In genomic region chr10:4780782-4781181, GRCh38 we compare ENCODE assay signal across 19 cellular contexts. TPM values are rescaled to one million over a fixed set of nuclear protein-coding genes. Genes with fewer than 3 reads are reported as not detected.
DNase-seq lines count a peak whose midpoint lies in the region; ATAC-seq and TF ChIP-seq lines count a peak whose summit lies in the region.
"Had no signal": no experiment of that assay in that cellular context is flagged by ENCODE, and none has a peak within 500 bp of the region (broad histone marks: within the 10 kb centered on the region; RNA-seq: fewer than 3 reads in every experiment).

No MANE protein-coding gene starts in this region.

- H3K4me1 ChIP-seq in A673 (ENCODE audit: insufficient read depth, low read length, poor library complexity, severe bottlenecking): peaks cover 49% of the 10 kb centered on the region
- H3K4me1 ChIP-seq in HCT116 (ENCODE audit: control insufficient read depth in 1 of 2, insufficient read depth in 2 of 2, low read length in 2 of 2): peaks cover 5 to 11% of the 10 kb centered on the region in 2 experiments; a peak in 3 of 4 replicates

- BruUV-seq in A673 (replicated peaks; lab: Mats Ljungman, UMichigan) (no TSS peak), HCT116 (replicated peaks; lab: Mats Ljungman, UMichigan) (no TSS peak)

- no peak overlapping the region for H3K9ac ChIP-seq in HCT116 (ENCODE audit: low read length)

- H3K27ac ChIP-seq in A673 (ENCODE audit: low read depth, low read length, poor library complexity, severe bottlenecking) (peak overlapping the region; percentile 72), HCT116 (ENCODE audit: low read depth, low read length) (no peak overlapping the region)

- CTCF ChIA-PET in A673 (lab: Charles Lee) (interaction anchor here (0.5 to 1.2 kb wide), 3 partner anchors 10 to 603 kb away, joined by 5 to 6 read pairs (median 5); no protein-coding TSS in a partner anchor), HCT116 (lab: Charles Lee) (interaction anchor here (0.7 to 1.5 kb wide), 2 partner anchors 10 to 12 kb away, joined by 3 read pairs; no protein-coding TSS in a partner anchor)
- CTCF ChIA-PET in activated CD4-positive, alpha-beta T cell treated with anti-CD3 and anti-CD28 coated beads for 36 hours (lab: Charles Lee): interaction anchor here (1.0 to 1.2 kb wide), 3 partner anchors 11 to 34 kb away, joined by 3 to 5 read pairs (median 3); no protein-coding TSS in a partner anchor

- peaks cover 7% of the 10 kb centered on the region for H3K4me1 Mint-ChIP-seq in activated CD4-positive, alpha-beta T cell treated with anti-CD3 and anti-CD28 coated beads for 36 hours

- no peak overlapping the region for H3K27ac Mint-ChIP-seq in activated CD4-positive, alpha-beta T cell treated with anti-CD3 and anti-CD28 coated beads for 36 hours
- H3K27ac Mint-ChIP-seq: activated T-helper 1 cell treated with anti-CD3 and anti-CD28 coated beads, Interleukin-12 subunit alpha, Interleukin-12 subunit beta, Interleukin-2, Interleukin-4 antibody, amounts not matched to agents 30 ng/mL and 10 ng/mL and 1 ng/mL, durations not matched to agents 14 hours and 24 hours and 36 hours; T-helper 2 cell treated with Interferon-gamma antibody and Interleukin-4, amounts not matched to agents 5 μg/mL and 100 μg/mL, for 36 hours had no signal

- H3K79me2 ChIP-seq in HCT116 (ENCODE audit: insufficient read depth, low read length): no peaks in the 10 kb centered on the region

- ATAC-seq in HCT116 (no peak; the same call in 1 of the 2 replicates), SK-N-SH treated with all-trans-retinoic acid at 6 μM for 48 hours (peak; percentile 56)
- no peak for ATAC-seq in activated CD4-positive, alpha-beta T cell treated with anti-CD3 and anti-CD28 coated beads for 36 hours

- H3K9me2 ChIP-seq in HCT116 (ENCODE audit: insufficient read depth): no peaks in the 10 kb centered on the region

- POLR2A ChIA-PET in A673 (lab: Charles Lee; ENCODE audit: low non-redundant PET) (interaction anchor here (0.6 kb wide), 1 partner anchor 52 kb away, joined by 3 read pairs; no protein-coding TSS in a partner anchor), HCT116 (lab: Charles Lee) (no interaction called here)
- POLR2A ChIA-PET in activated CD4-positive, alpha-beta T cell treated with anti-CD3 and anti-CD28 coated beads for 36 hours (lab: Charles Lee): no interaction called here

- H3K27me3 ChIP-seq in A673 (replicated peaks; ENCODE audit: insufficient read depth, low read depth, low read length, poor library complexity) (no peaks in the 10 kb centered on the region), HCT116 (ENCODE audit: insufficient read depth, low read length) (no peaks in the 10 kb centered on the region)
- H3K27me3 ChIP-seq: thyroid gland had no signal

- no peak for TF ChIP-seq RAD21 in HCT116 (IDR thresholded peaks at IDR 0.05; ENCODE audit: low read depth)

- H3K4me2 ChIP-seq in HCT116 (ENCODE audit: low read length): peak overlapping the region; percentile 10; the same call in 1 of the 2 replicates

- no peak overlapping the region for H2AFZ ChIP-seq in HCT116 (ENCODE audit: low read depth, low read length, poor library complexity, severe bottlenecking)

- intact Hi-C loops in A673 (cut with micrococcal nuclease; ENCODE audit: unreplicated experiment): no loop called here
- intact Hi-C loops in HCT116 (cut with micrococcal nuclease): no loop called here
- intact Hi-C loops in activated CD4-positive, alpha-beta T cell treated with anti-CD3 and anti-CD28 coated beads for 36 hours (cut with DNase I, micrococcal nuclease): no loop called here

- H3K36me3 Mint-ChIP-seq in activated CD4-positive, alpha-beta T cell treated with anti-CD3 and anti-CD28 coated beads for 36 hours (ENCODE audit: low read depth): no peaks in the 10 kb centered on the region

- TF ChIP-seq POLR2A in HCT116 (IDR thresholded peaks at IDR 0.05; ENCODE audit: borderline replicate concordance, extremely low read depth, insufficient read depth, insufficient read length): no peak

- DNase-seq in A673 (ENCODE audit: low spot score) (peak; percentile 93), HCT116 (ENCODE audit: low read depth, low spot score) (no peak), fibroblast of gingiva (ENCODE audit: low read depth) (peak; percentile 17), DMS153 treated with DMSO at 0.1 percent for 48 hours (lab: John Stamatoyannopoulos, UW; ENCODE audit: unreplicated experiment) (no peak), DMS53 (lab: John Stamatoyannopoulos, UW) (no peak)
- DNase-seq in activated CD4-positive, alpha-beta T cell treated with anti-CD3 and anti-CD28 coated beads for 36 hours: no peak
- DNase-seq in activated CD8-positive, alpha-beta memory T cell treated with anti-CD3 and anti-CD28 coated beads, Interleukin-2, amount 50 U/mL, for 48 hours: no peak
- DNase-seq: activated CD4-positive, alpha-beta T cell treated with anti-CD3 and anti-CD28 coated beads, Interleukin-2, amount 50 U/mL, for 1 hour; anterior cingulate cortex; DMS 273 treated with DMSO at 0.1 percent for 48 hours; islet precursor cell; MV-4-11; NCI-H345; posterior cingulate gyrus; RPMI8226; thyroid gland had no signal

- TF ChIP-seq CTCF in A673 (conservative IDR thresholded peaks at IDR 0.05; ENCODE audit: low read depth, low read length) (no peak), HCT116 (IDR thresholded peaks at IDR 0.05 in 2 of 3, conservative IDR thresholded peaks at IDR 0.05 in 1 of 3; ENCODE audit: borderline replicate concordance in 1 of 3, insufficient read depth in 1 of 3, low read depth in 2 of 3, low read length in 2 of 3) (no peak)

- RAD21 ChIA-PET in HCT116 (lab: Charles Lee; ENCODE audit: low non-redundant PET in 1 of 2, low total read pairs in 2 of 2, uncharacterized antibody in 2 of 2, unreplicated experiment in 2 of 2): no interaction called here

- H3K4me3 ChIP-seq in A673 (ENCODE audit: low read depth, low read length, poor library complexity, severe bottlenecking) (peak overlapping the region; percentile 11), HCT116 (replicated peaks in 1 of 2; ENCODE audit: low read depth in 1 of 2, low read length in 2 of 2) (no peak overlapping the region)
- H3K4me3 ChIP-seq: thyroid gland had no signal

- H3K27me3 Mint-ChIP-seq in activated CD4-positive, alpha-beta T cell treated with anti-CD3 and anti-CD28 coated beads for 36 hours: peaks cover 8% of the 10 kb centered on the region

- no peak overlapping the region for H3K4me3 Mint-ChIP-seq in activated CD4-positive, alpha-beta T cell treated with anti-CD3 and anti-CD28 coated beads for 36 hours
- H3K4me3 Mint-ChIP-seq: activated T-helper 1 cell treated with anti-CD3 and anti-CD28 coated beads, Interleukin-12 subunit alpha, Interleukin-12 subunit beta, Interleukin-2, Interleukin-4 antibody, amounts not matched to agents 30 ng/mL and 10 ng/mL and 1 ng/mL, durations not matched to agents 14 hours and 24 hours and 36 hours; T-helper 2 cell treated with Interferon-gamma antibody and Interleukin-4, amounts not matched to agents 5 μg/mL and 100 μg/mL, for 36 hours had no signal

- no peaks in the 10 kb centered on the region for H4K20me1 ChIP-seq in HCT116 (ENCODE audit: insufficient read depth)

- no peaks in the 10 kb centered on the region for H3K9me3 ChIP-seq in A673 (ENCODE audit: low read depth, low read length, poor library complexity, severe bottlenecking)
- H3K9me3 ChIP-seq in HCT116 (ENCODE audit: control insufficient read depth in 1 of 2, insufficient read depth in 1 of 2, low read depth in 1 of 2, low read length in 2 of 2): no peaks in the 10 kb centered on the region
- H3K9me3 ChIP-seq: thyroid gland had no signal

- H3K9me3 Mint-ChIP-seq in activated CD4-positive, alpha-beta T cell treated with anti-CD3 and anti-CD28 coated beads for 36 hours (ENCODE audit: low read depth): no peaks in the 10 kb centered on the region
- H3K9me3 Mint-ChIP-seq: activated T-helper 1 cell treated with anti-CD3 and anti-CD28 coated beads, Interleukin-12 subunit alpha, Interleukin-12 subunit beta, Interleukin-2, Interleukin-4 antibody, amounts not matched to agents 30 ng/mL and 10 ng/mL and 1 ng/mL, durations not matched to agents 14 hours and 24 hours and 36 hours; T-helper 2 cell treated with Interferon-gamma antibody and Interleukin-4, amounts not matched to agents 5 μg/mL and 100 μg/mL, for 36 hours had no signal

- H3K36me3 ChIP-seq in A673 (ENCODE audit: insufficient read depth, low read length, poor library complexity, severe bottlenecking) (no peaks in the 10 kb centered on the region), HCT116 (ENCODE audit: control insufficient read depth in 1 of 2, insufficient read depth in 2 of 2, low read length in 2 of 2) (no peaks in the 10 kb centered on the region)
- H3K36me3 ChIP-seq: thyroid gland had no signal

TF ChIP-seq in HCT116, 20 proteins besides CTCF, POLR2A, EP300 and RAD21:
- TF ChIP-seq EZH2 (IDR thresholded peaks at IDR 0.05): no peak
- peak; percentile 25; the same call in 1 of the 2 replicates for TF ChIP-seq JUND (IDR thresholded peaks at IDR 0.05)
- TF ChIP-seq TCF7L2 (IDR thresholded peaks at IDR 0.05; ENCODE audit: borderline replicate concordance, extremely low read depth, insufficient read depth, insufficient read length): peak; percentile 87
- peak; percentile 27; the same call in 1 of the 2 replicates for TF ChIP-seq FOSL1 (IDR thresholded peaks at IDR 0.05; ENCODE audit: low read depth)
- TF ChIP-seq ELF1 (IDR thresholded peaks at IDR 0.05; ENCODE audit: borderline replicate concordance, low read depth): no peak

TF ChIP-seq in SK-N-SH treated with all-trans-retinoic acid at 6 μM for 48 hours, 23 proteins besides CTCF, POLR2A, EP300 and RAD21 (continues in another document):
- TF ChIP-seq ZFP3 (CRISPR knock-in tag; IDR thresholded peaks at IDR 0.05): peak; percentile 70
- 0 out of 2 replicates have a peak, but pooled peaks have one; percentile 36 for TF ChIP-seq ESRRG (CRISPR knock-in tag; IDR thresholded peaks at IDR 0.05)
- peak; percentile 61; the same call in 1 of the 2 replicates for TF ChIP-seq SNAI2 (CRISPR knock-in tag; IDR thresholded peaks at IDR 0.05)
- peak; percentile 97 for TF ChIP-seq ISL1 (CRISPR knock-in tag; IDR thresholded peaks at IDR 0.05)
- peak; percentile 29; the same call in 1 of the 2 replicates for TF ChIP-seq CSDC2 (CRISPR knock-in tag; IDR thresholded peaks at IDR 0.05)

RNA-seq across cellular contexts. Expression of gene AKR1E2, which starts 45.2 kb away (rescaled TPM):
- 10.8 and 11.3 TPM in 2 replicates for total RNA-seq in A673 (2021)
- total RNA-seq in HCT116 (2021; ENCODE audit: unreplicated experiment): 5.0 TPM
- polyA plus RNA-seq in HCT116 (2012): 4.9 and 5.3 TPM in 2 replicates
- total RNA-seq in activated CD4-positive, alpha-beta T cell treated with anti-CD3 and anti-CD28 coated beads for 36 hours: 10 to 100 TPM in 1 of 2 experiments, 1 to 10 TPM in 1; 9.8 to 13.4 TPM

Comparison
In these comparisons a context has a peak if more than half of its experiments do, and no peak if none do; other contexts are left out.
1. DNase-seq: peak in A673 (single experiment) and fibroblast of gingiva (single experiment); none in HCT116 (single experiment), DMS153 treated with DMSO at 0.1 percent for 48 hours (single experiment), DMS53 (single experiment), activated CD4-positive, alpha-beta T cell treated with anti-CD3 and anti-CD28 coated beads for 36 hours (single experiment) and activated CD8-positive, alpha-beta memory T cell treated with anti-CD3 and anti-CD28 coated beads, Interleukin-2, amount 50 U/mL, for 48 hours (single experiment).